In genomic region chr12:54598966-54599365, GRCh38 we compare ENCODE assay signal across 36 cellular contexts. TPM values are rescaled to one million over a fixed set of nuclear protein-coding genes. Genes with fewer than 3 reads are reported as not detected.
"Had no signal": no experiment of that assay in that cellular context is flagged by ENCODE, and none has a peak within 500 bp of the region (broad histone marks: within the 10 kb centered on the region; RNA-seq: fewer than 3 reads in every experiment).

No MANE protein-coding gene starts in this region.

- H3K27ac Mint-ChIP-seq: mesothelial cell of epicardium; naive B cell; natural killer cell; progenitor cell of endocrine pancreas; stimulated activated memory B cell treated with anti-CD40 and anti-IgM and Interleukin-4, amounts not matched to agents 10 μg/mL and 1 μg/mL and 100 μg/mL, for 72 hours; stimulated activated naive CD8-positive, alpha-beta T cell treated with anti-CD3 and anti-CD28 coated beads, Interleukin-15, amount 100 ng/mL, for 72 hours had no signal

- H3K9me3 Mint-ChIP-seq: naive B cell; natural killer cell; stimulated activated memory B cell treated with anti-CD40 and anti-IgM and Interleukin-4, amounts not matched to agents 10 μg/mL and 1 μg/mL and 100 μg/mL, for 72 hours; stimulated activated naive CD8-positive, alpha-beta T cell treated with anti-CD3 and anti-CD28 coated beads, Interleukin-15, amount 100 ng/mL, for 72 hours had no signal

- H3K36me3 ChIP-seq: heart right ventricle, left lung, lower lobe of right lung, right atrium auricular region, tibial nerve, upper lobe of left lung, vagina had no signal

- H3K9me3 ChIP-seq: heart right ventricle, left lung, lower lobe of right lung, right atrium auricular region, tibial nerve, upper lobe of left lung, vagina had no signal

- H3K4me1 Mint-ChIP-seq: natural killer cell had no signal

- H3K4me3 Mint-ChIP-seq: mesothelial cell of epicardium; naive B cell; natural killer cell; stimulated activated memory B cell treated with anti-CD40 and anti-IgM and Interleukin-4, amounts not matched to agents 10 μg/mL and 1 μg/mL and 100 μg/mL, for 72 hours; stimulated activated naive CD8-positive, alpha-beta T cell treated with anti-CD3 and anti-CD28 coated beads, Interleukin-15, amount 100 ng/mL, for 72 hours had no signal

- DNase-seq: heart right ventricle; islet precursor cell; left cardiac atrium; left lung; lower lobe of right lung; mammary epithelial cell; mesenchymal stem cell; naive B cell; natural killer cell; nucleus accumbens; small intestine; stimulated activated CD4-positive, alpha-beta T cell treated with anti-CD3 and anti-CD28 coated beads, Interleukin-1b, Interleukin-23, amount 100 ng/mL, for 48 hours; stimulated activated CD4-positive, alpha-beta T cell treated with anti-CD3 and anti-CD28 coated beads, Interleukin-2, amount 100 ng/mL, for 48 hours; stimulated activated CD4-positive, alpha-beta T cell treated with anti-CD3 and anti-CD28 coated beads, Interleukin-4, amount 100 ng/mL, for 4 hours; stimulated activated CD8-positive, alpha-beta memory T cell treated with anti-CD3 and anti-CD28 coated beads, Interleukin-4, amount 100 ng/mL, for 48 hours; stimulated activated naive CD4-positive, alpha-beta T cell treated with Interleukin-2 at 50 U/mL for 16 hours; stimulated activated naive CD8-positive, alpha-beta T cell treated with anti-CD3 and anti-CD28 coated beads, Interleukin-15, amount 100 ng/mL, for 72 hours; substantia nigra; upper lobe of left lung had no signal

- H3K27me3 ChIP-seq: right atrium auricular region, tibial nerve, upper lobe of left lung, vagina had no signal

- H3K4me3 ChIP-seq: heart right ventricle, hepatocyte, left lung, lower lobe of right lung, right atrium auricular region, tibial nerve, upper lobe of left lung, vagina had no signal

- ATAC-seq: heart right ventricle; left cardiac atrium; left lung; lower lobe of right lung; natural killer cell; sciatic nerve; stimulated activated memory B cell treated with anti-CD40 and anti-IgM and Interleukin-4, amounts not matched to agents 10 μg/mL and 1 μg/mL and 100 μg/mL, for 72 hours; stimulated activated naive CD8-positive, alpha-beta T cell treated with anti-CD3 and anti-CD28 coated beads, Interleukin-15, amount 100 ng/mL, for 72 hours had no signal

- H3K4me1 ChIP-seq: heart right ventricle, left lung, lower lobe of right lung, right atrium auricular region, tibial nerve, upper lobe of left lung, vagina had no signal

- H3K36me3 Mint-ChIP-seq: mesothelial cell of epicardium; naive B cell; natural killer cell; stimulated activated memory B cell treated with anti-CD40 and anti-IgM and Interleukin-4, amounts not matched to agents 10 μg/mL and 1 μg/mL and 100 μg/mL, for 72 hours had no signal

- H3K27ac ChIP-seq: heart right ventricle, hepatocyte, left lung, lower lobe of right lung, right atrium auricular region, tibial nerve, upper lobe of left lung, vagina had no signal

RNA-seq across cellular contexts. Expression of gene PPP1R1A, which starts 10.5 kb away (rescaled TPM):
- total RNA-seq: lower lobe of right lung, mammary epithelial cell, mononuclear cell, natural killer cell, osteocyte, pulmonary artery endothelial cell had no signal
- polyA plus RNA-seq: mammary epithelial cell had no signal

RNA-seq across cellular contexts. Expression of gene LACRT, which starts 35.7 kb away (rescaled TPM):
- total RNA-seq: heart right ventricle, hepatocyte, kidney epithelial cell, left cardiac atrium, left lung, liver, lower lobe of right lung, mammary epithelial cell, mesothelial cell of epicardium, mononuclear cell, natural killer cell, osteocyte, progenitor cell of endocrine pancreas, pulmonary artery endothelial cell, renal cortical epithelial cell, right atrium auricular region, sciatic nerve, temporal lobe, tibial nerve, upper lobe of left lung, urinary bladder, vagina had no signal
- polyA plus RNA-seq: heart right ventricle, hepatocyte, liver, mammary epithelial cell, neural cell, small intestine, urinary bladder had no signal

RNA-seq across cellular contexts. Expression of gene DCD, which starts 49.2 kb away (rescaled TPM):
- total RNA-seq: heart right ventricle, hepatocyte, kidney epithelial cell, left cardiac atrium, left lung, liver, lower lobe of right lung, mammary epithelial cell, mesothelial cell of epicardium, mononuclear cell, natural killer cell, osteocyte, progenitor cell of endocrine pancreas, pulmonary artery endothelial cell, renal cortical epithelial cell, right atrium auricular region, sciatic nerve, temporal lobe, tibial nerve, upper lobe of left lung, urinary bladder, vagina had no signal
- polyA plus RNA-seq: heart right ventricle, hepatocyte, liver, mammary epithelial cell, neural cell, small intestine, urinary bladder had no signal

RNA-seq across cellular contexts. Expression of gene PDE1B, which starts 49.6 kb away (rescaled TPM):
- total RNA-seq: osteocyte, pulmonary artery endothelial cell had no signal
- polyA plus RNA-seq: hepatocyte had no signal
